ENCODE assay signal across 14 cellular contexts in genomic region chr17:82396601-82397435, GRCh38. TPM values are rescaled to one million over a fixed set of nuclear protein-coding genes. Genes with fewer than 3 reads are reported as not detected.
DNase-seq lines count a peak whose midpoint lies in the region; ATAC-seq and TF ChIP-seq lines count a peak whose summit lies in the region.
"Had no signal": no experiment of that assay in that cellular context is flagged by ENCODE, and none has a peak within 500 bp of the region (broad histone marks: within the 10 kb centered on the region; RNA-seq: fewer than 3 reads in every experiment).

No MANE protein-coding gene starts in this region.

- H3K36me3 ChIP-seq in SK-N-MC (ENCODE audit: insufficient read depth, low read length), result no peaks in the 10 kb centered on the region; the same call in 1 of the 2 replicates
- H3K36me3 ChIP-seq: HAP-1 had no signal

- peak overlapping the region; percentile 2; the same call in 1 of the 2 replicates for H3K27ac ChIP-seq in SK-N-MC

- no peak for TF ChIP-seq POLR2A in GM18505 (IDR thresholded peaks at IDR 0.05; ENCODE audit: borderline replicate concordance, extremely low read depth, insufficient read depth, insufficient read length)

- H3K4me3 ChIP-seq in SK-N-MC (no peak overlapping the region), fibroblast of villous mesenchyme (ENCODE audit: low read depth, low read length) (no peak overlapping the region)
- H3K4me3 ChIP-seq: HAP-1 had no signal

- DNase-seq in NCI-H2196 (lab: John Stamatoyannopoulos, UW; ENCODE audit: unreplicated experiment), result peak; percentile 36
- DNase-seq in NCI-H2196 treated with DMSO at 0.1 percent for 48 hours (lab: John Stamatoyannopoulos, UW; ENCODE audit: unreplicated experiment), result no peak
- no peak for DNase-seq in SK-N-MC (ENCODE audit: low read depth, low spot score)
- peak; percentile 91 for DNase-seq in fibroblast of villous mesenchyme (ENCODE audit: low read depth)
- peak; percentile 99 for DNase-seq in stromal cell of bone marrow (ENCODE audit: low read depth)
- DNase-seq in NCI-H2171 (lab: John Stamatoyannopoulos, UW), result no peak
- DNase-seq in NCI-H345 treated with DMSO at 0.1 percent for 48 hours (lab: John Stamatoyannopoulos, UW; ENCODE audit: unreplicated experiment), result no peak
- DNase-seq: 8988T; hippocampal formation; stimulated activated CD4-positive, alpha-beta T cell treated with anti-CD3 and anti-CD28 coated beads, Interleukin-15, amount 100 ng/mL, for 24 hours; T-helper 2 cell had no signal

- TF ChIP-seq CTCF in fibroblast of villous mesenchyme (IDR thresholded peaks at IDR 0.05; ENCODE audit: insufficient read depth, low read depth, low read length), result no peak

- no peaks in the 10 kb centered on the region for H3K9me3 ChIP-seq in SK-N-MC (ENCODE audit: low read depth, low read length)
- H3K9me3 ChIP-seq: HAP-1 had no signal

- H3K9ac ChIP-seq in SK-N-MC (ENCODE audit: insufficient read length), result no peak overlapping the region

- no peak for ATAC-seq in GM18505 (IDR thresholded peaks at IDR 0.05; ENCODE audit: unreplicated experiment)
- ATAC-seq: stimulated activated effector memory CD8-positive, alpha-beta T cell treated with anti-CD3 and anti-CD28 coated beads, Interleukin-12 subunit alpha, Interleukin-12 subunit beta, amount 100 ng/mL, for 72 hours had no signal

RNA-seq across cellular contexts. Expression of gene HEXD, which starts 21.3 kb away (rescaled TPM):
- total RNA-seq in fibroblast of villous mesenchyme, result 11.0 and 12.5 TPM in 2 replicates

RNA-seq across cellular contexts. Expression of gene OGFOD3, which starts 21.6 kb away (rescaled TPM):
- 20.7 and 28.0 TPM in 2 replicates for total RNA-seq in fibroblast of villous mesenchyme

RNA-seq across cellular contexts. Expression of gene UTS2R, which starts 25.3 kb away (rescaled TPM):
- not detected in 2 replicates for total RNA-seq in fibroblast of villous mesenchyme

RNA-seq across cellular contexts. Expression of gene TEX19, which starts 37.8 kb away (rescaled TPM):
- total RNA-seq in fibroblast of villous mesenchyme, result under 0.01 TPM in 1 of 2 replicates, not detected in the other

RNA-seq across cellular contexts. Expression of gene CYBC1, which starts 53.7 kb away (rescaled TPM):
- 46.2 and 59.6 TPM in 2 replicates for total RNA-seq in fibroblast of villous mesenchyme

Comparison
In these comparisons a context has a peak if more than half of its experiments do, and no peak if none do; other contexts are left out.
1. DNase-seq: peak in NCI-H2196 (single experiment), fibroblast of villous mesenchyme (single experiment) and stromal cell of bone marrow (single experiment); none in NCI-H2196 treated with DMSO at 0.1 percent for 48 hours (single experiment), SK-N-MC (single experiment), NCI-H2171 (single experiment) and NCI-H345 treated with DMSO at 0.1 percent for 48 hours (single experiment).